ENCODE assay signal across 22 cellular contexts in the genomic region with DNA sequence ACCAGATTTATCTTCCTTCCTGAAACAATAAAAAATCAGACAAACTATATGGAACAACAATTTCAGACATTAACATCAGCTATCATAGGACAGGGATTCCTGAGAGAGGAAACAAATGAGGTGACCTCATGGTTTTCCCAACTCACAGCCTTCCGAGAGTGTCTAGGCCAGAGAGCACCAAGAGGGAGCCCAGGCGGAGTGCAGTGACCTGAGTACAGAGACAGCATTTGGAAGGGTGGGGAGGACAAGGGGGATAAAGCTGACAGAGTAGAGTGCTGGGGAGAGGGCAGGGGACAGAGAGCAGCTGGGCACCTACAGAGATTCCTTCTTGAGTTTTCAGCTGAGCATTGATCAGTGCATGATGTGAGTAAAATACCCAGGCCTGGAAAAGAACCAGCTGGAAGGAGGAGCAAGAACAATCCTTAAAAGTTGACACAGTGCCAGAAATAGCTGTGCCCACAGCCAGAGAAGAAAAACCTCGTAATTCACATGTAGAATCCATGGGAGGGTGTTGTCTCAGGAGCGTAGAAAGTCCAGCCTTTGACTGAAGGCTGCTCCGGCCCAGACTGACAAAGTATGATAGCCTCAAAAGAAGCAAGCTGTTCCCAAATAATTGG. TPM values are rescaled to one million over a fixed set of nuclear protein-coding genes. Genes with fewer than 3 reads are reported as not detected.
DNase-seq lines count a peak whose midpoint lies in the region; ATAC-seq and TF ChIP-seq lines count a peak whose summit lies in the region.
"Had no signal": no experiment of that assay in that cellular context is flagged by ENCODE, and none has a peak within 500 bp of the region (broad histone marks: within the 10 kb centered on the region; RNA-seq: fewer than 3 reads in every experiment).

No MANE protein-coding gene starts in this region.

- POLR2A ChIA-PET in HEK293 (lab: Yijun Ruan, JAX), result no interaction called here
- POLR2A ChIA-PET in CD4-positive, alpha-beta memory T cell (lab: Charles Lee; ENCODE audit: partially characterized antibody), result interaction anchor here (1.1 kb wide), 1 partner anchor 74 kb away, joined by 3 read pairs; no protein-coding TSS in a partner anchor

- CTCF ChIA-PET in HEK293 (lab: Yijun Ruan, JAX), result interaction anchor here (1.1 kb wide), 1 partner anchor 12 kb away, joined by 4 read pairs; no protein-coding TSS in a partner anchor
- CTCF ChIA-PET in CD4-positive, alpha-beta memory T cell (lab: Charles Lee; ENCODE audit: partially characterized antibody), result no interaction called here

- intact Hi-C loops in CD4-positive, alpha-beta memory T cell (cut with micrococcal nuclease), result no loop called here
- intact Hi-C loops in sciatic nerve (cut with DNase I), result no loop called here

- no peak overlapping the region for H3K9ac ChIP-seq in SK-N-MC (ENCODE audit: insufficient read length)

- H3K4me1 Mint-ChIP-seq in CD4-positive, alpha-beta memory T cell, result no peaks in the 10 kb centered on the region
- H3K4me1 Mint-ChIP-seq: activated naive CD4-positive, alpha-beta T cell treated with anti-CD3 and anti-CD28 coated beads, Interleukin-2, amount 50 U/mL, for 24 hours had no signal

- H3K9me3 Mint-ChIP-seq in CD4-positive, alpha-beta memory T cell, result peaks cover 0 to 4% (median under 1%) of the 10 kb centered on the region in 8 donors
- H3K9me3 Mint-ChIP-seq: activated naive CD4-positive, alpha-beta T cell treated with anti-CD3 and anti-CD28 coated beads, Interleukin-2, amount 50 U/mL, for 24 hours had no signal

- TF ChIP-seq CTCF in AG10803 (conservative IDR thresholded peaks at IDR 0.05; ENCODE audit: low read length) (no peak), HEK293 (tag by site-specific recombination; IDR thresholded peaks at IDR 0.05) (no peak)

- H3K27me3 ChIP-seq in CD4-positive, alpha-beta memory T cell (ENCODE audit: insufficient read depth, low read length), result no peaks in the 10 kb centered on the region
- H3K27me3 ChIP-seq: hepatocyte had no signal

- H3K27ac ChIP-seq in HEK293 (ENCODE audit: extremely low read depth, low read depth, low read length), result no peak overlapping the region
- no peak overlapping the region for H3K27ac ChIP-seq in SK-N-MC
- no peak overlapping the region for H3K27ac ChIP-seq in CD4-positive, alpha-beta memory T cell (ENCODE audit: low read depth, low read length)
- H3K27ac ChIP-seq: hepatocyte, tibial artery had no signal

- no peak overlapping the region for H3K4me3 Mint-ChIP-seq in CD4-positive, alpha-beta memory T cell
- H3K4me3 Mint-ChIP-seq: activated naive CD4-positive, alpha-beta T cell treated with anti-CD3 and anti-CD28 coated beads, Interleukin-2, amount 50 U/mL, for 24 hours had no signal

- H3K36me3 ChIP-seq in HEK293 (ENCODE audit: control insufficient read depth in 2 of 2, insufficient read depth in 1 of 2, low read length in 2 of 2), result no peaks in the 10 kb centered on the region
- no peaks in the 10 kb centered on the region for H3K36me3 ChIP-seq in SK-N-MC (ENCODE audit: insufficient read depth, low read length)
- H3K36me3 ChIP-seq in CD4-positive, alpha-beta memory T cell (ENCODE audit: insufficient read depth, low read length), result no peaks in the 10 kb centered on the region
- H3K36me3 ChIP-seq: tibial artery had no signal

- ATAC-seq in HG02981 (IDR thresholded peaks at IDR 0.05; ENCODE audit: unreplicated experiment), result no peak
- no peak for ATAC-seq in sciatic nerve
- ATAC-seq in GM19467 (IDR thresholded peaks at IDR 0.05; ENCODE audit: unreplicated experiment), result no peak

- H3K9me3 ChIP-seq in HEK293 (ENCODE audit: control insufficient read depth, insufficient read depth, low read depth, low read length) (no peaks in the 10 kb centered on the region), SK-N-MC (ENCODE audit: low read depth, low read length) (no peaks in the 10 kb centered on the region)
- no peaks in the 10 kb centered on the region for H3K9me3 ChIP-seq in CD4-positive, alpha-beta memory T cell (ENCODE audit: control insufficient read depth in 1 of 2, low read length in 2 of 2)

- H3K27me3 Mint-ChIP-seq in CD4-positive, alpha-beta memory T cell, result peaks cover 26 to 32% of the 10 kb centered on the region in 2 donors

- DNase-seq in AG10803 (ENCODE audit: low read depth), result peak; percentile 20
- DNase-seq in SK-N-MC (ENCODE audit: low read depth, low spot score), result peak; percentile 5
- peak; percentile 11 for DNase-seq in kidney glomerular epithelial cell (lab: John Stamatoyannopoulos, UW)
- DNase-seq in CD4-positive, alpha-beta memory T cell, result no peak
- DNase-seq in sciatic nerve (ENCODE audit: low spot score), result no peak
- DNase-seq: activated CD4-positive, alpha-beta T cell treated with anti-CD3 and anti-CD28 coated beads, Interleukin-2, amount 50 U/mL, for 1 hour; activated T-cell treated with anti-CD3 and anti-CD28 coated beads for 4 hours; AML-193; MV-4-11; NCI-H2227 treated with DMSO at 0.1 percent for 48 hours; occipital lobe; small intestine had no signal

- no peak overlapping the region for H3K4me3 ChIP-seq in AG10803 (ENCODE audit: low read length)
- H3K4me3 ChIP-seq in HEK293 (ENCODE audit: low read depth, low read length), result no peak overlapping the region
- no peak overlapping the region for H3K4me3 ChIP-seq in SK-N-MC
- H3K4me3 ChIP-seq in CD4-positive, alpha-beta memory T cell (ENCODE audit: low read length in 2 of 2), result no peak overlapping the region
- H3K4me3 ChIP-seq: hepatocyte, tibial artery had no signal

- H3K27ac Mint-ChIP-seq in CD4-positive, alpha-beta memory T cell, result no peak overlapping the region
- H3K27ac Mint-ChIP-seq: activated naive CD4-positive, alpha-beta T cell treated with anti-CD3 and anti-CD28 coated beads, Interleukin-2, amount 50 U/mL, for 24 hours had no signal

- no peaks in the 10 kb centered on the region for H3K36me3 Mint-ChIP-seq in CD4-positive, alpha-beta memory T cell
- H3K36me3 Mint-ChIP-seq: activated naive CD4-positive, alpha-beta T cell treated with anti-CD3 and anti-CD28 coated beads, Interleukin-2, amount 50 U/mL, for 24 hours had no signal

- peaks cover 1% of the 10 kb centered on the region; the same call in 1 of the 2 replicates for H3K4me1 ChIP-seq in HEK293 (ENCODE audit: control insufficient read depth, insufficient read depth, low read length)
- no peaks in the 10 kb centered on the region for H3K4me1 ChIP-seq in CD4-positive, alpha-beta memory T cell (ENCODE audit: insufficient read depth, low read length)

TF ChIP-seq in HEK293, 187 proteins besides CTCF, POLR2A, EP300 and RAD21:
- TF ChIP-seq ZBTB17 (tag by site-specific recombination; IDR thresholded peaks at IDR 0.05) (peak; percentile 56; the same call in 1 of the 2 replicates), ZIC2 (tag by site-specific recombination; IDR thresholded peaks at IDR 0.05) (peak; percentile 48), REPIN1 (tag by site-specific recombination; IDR thresholded peaks at IDR 0.05; ENCODE audit: low read depth) (no peak)

RNA-seq across cellular contexts. Expression of gene PANX2, which starts 34.0 kb away (rescaled TPM):
- total RNA-seq in CD4-positive, alpha-beta memory T cell, result not detected
- not detected for polyA plus RNA-seq in CD4-positive, alpha-beta memory T cell
- 0.76 TPM for total RNA-seq in sciatic nerve
- total RNA-seq: OCI-LY7 had no signal

RNA-seq across cellular contexts. Expression of gene MOV10L1, which starts 46.7 kb away (rescaled TPM):
- total RNA-seq in CD4-positive, alpha-beta memory T cell, result not detected
- polyA plus RNA-seq in CD4-positive, alpha-beta memory T cell, result not detected
- 1.6 TPM for total RNA-seq in sciatic nerve
- total RNA-seq: mononuclear cell had no signal
- polyA plus RNA-seq: keratinocyte had no signal

RNA-seq across cellular contexts. Expression of gene TRABD, which starts 49.2 kb away (rescaled TPM):
- total RNA-seq in CD4-positive, alpha-beta memory T cell, result 100 to 1,000 TPM; 124 to 126 TPM
- 10 to 100 TPM; 51.5 to 61.4 TPM for polyA plus RNA-seq in CD4-positive, alpha-beta memory T cell
- 22.8 TPM for total RNA-seq in sciatic nerve

RNA-seq across cellular contexts. Expression of gene MLC1, which starts 51.3 kb away (rescaled TPM):
- not detected for total RNA-seq in CD4-positive, alpha-beta memory T cell
- under 1 TPM in 1 of 2 donors, not detected in 1; 0.28 TPM for polyA plus RNA-seq in CD4-positive, alpha-beta memory T cell
- total RNA-seq in sciatic nerve, result 0.45 TPM
- total RNA-seq: bronchial epithelial cell had no signal
- polyA plus RNA-seq: keratinocyte had no signal

Comparison
In these comparisons a context has a peak if more than half of its experiments do, and no peak if none do; other contexts are left out.
1. DNase-seq: peak in AG10803 (single experiment), SK-N-MC (single experiment) and kidney glomerular epithelial cell (single experiment); none in CD4-positive, alpha-beta memory T cell (0 of 5) and sciatic nerve (single experiment).